19 cellular contexts compared by ENCODE assay signal in genomic region chr4:6390357-6390756, GRCh38.
DNase-seq lines count a peak whose midpoint lies in the region; ATAC-seq and TF ChIP-seq lines count a peak whose summit lies in the region.
"Had no signal": no experiment of that assay in that cellular context is flagged by ENCODE, and none has a peak within 500 bp of the region (broad histone marks: within the 10 kb centered on the region; RNA-seq: fewer than 3 reads in every experiment).

No MANE protein-coding gene starts in this region.

- no peak overlapping the region for H3K56ac ChIP-seq in IMR-90 (ENCODE audit: extremely low read depth, insufficient read depth, low read length)

- H2AK9ac ChIP-seq in IMR-90 (replicated peaks; ENCODE audit: low read depth, low read length, poor library complexity), result no peak overlapping the region

- no peak overlapping the region for H3K18ac ChIP-seq in IMR-90 (ENCODE audit: low read depth, low read length)

- no peak for TF ChIP-seq POLR2A in IMR-90 (IDR thresholded peaks at IDR 0.05; ENCODE audit: low read depth, low read length)

- no peak overlapping the region for H2BK120ac ChIP-seq in IMR-90 (ENCODE audit: low read depth, low read length)

- H3K36me3 ChIP-seq in IMR-90 (ENCODE audit: control insufficient read depth, insufficient read depth, low read length), result no peaks in the 10 kb centered on the region
- H3K36me3 ChIP-seq in ascending aorta, result no peaks in the 10 kb centered on the region
- H3K36me3 ChIP-seq: SJSA1, thyroid gland had no signal

- H2BK5ac ChIP-seq in IMR-90 (ENCODE audit: low read depth, low read length, poor library complexity, severe bottlenecking), result no peak overlapping the region

- H3K4ac ChIP-seq in IMR-90 (ENCODE audit: low read depth, low read length), result no peak overlapping the region

- H3K23ac ChIP-seq in IMR-90 (ENCODE audit: low read depth, low read length), result no peak overlapping the region

- H3K9ac ChIP-seq in IMR-90 (ENCODE audit: low read depth, low read length), result no peak overlapping the region

- H3K4me3 ChIP-seq in IMR-90 (ENCODE audit: insufficient read depth, low read depth, low read length), result no peak overlapping the region
- H3K4me3 ChIP-seq in ascending aorta, result no peak overlapping the region
- H3K4me3 ChIP-seq: SJSA1, thyroid gland had no signal

- no peaks in the 10 kb centered on the region for H3K9me3 ChIP-seq in IMR-90 (ENCODE audit: control insufficient read depth, insufficient read depth, low read length)
- H3K9me3 ChIP-seq in ascending aorta, result no peaks in the 10 kb centered on the region
- H3K9me3 ChIP-seq: SJSA1, thyroid gland had no signal

- WGBS in IMR-90 (ENCODE audit: extremely low coverage in 2 of 2, insufficient read length in 1 of 2), 2 experiments, result no CpG with 5 or more reads among the region's 18 CpGs

- H3K9me1 ChIP-seq in IMR-90 (ENCODE audit: insufficient read depth, low read length), result no peaks in the 10 kb centered on the region

- BruUV-seq in IMR-90 (replicated peaks; lab: Mats Ljungman, UMichigan), result no TSS peak

- dilution Hi-C loops in IMR-90 (cut with HindIII; ENCODE audit: low sequenced_read_pairs, unreplicated experiment), result no loop called here

- no peak for TF ChIP-seq RAD21 in IMR-90 (IDR thresholded peaks at IDR 0.05; ENCODE audit: low read length)

- CTCF ChIA-PET in IMR-90 (lab: Yijun Ruan, JAX), result no interaction called here

- no peak overlapping the region for H3K14ac ChIP-seq in IMR-90 (replicated peaks; ENCODE audit: low read depth, low read length)

- no peak overlapping the region for H4K8ac ChIP-seq in IMR-90 (ENCODE audit: low read depth in 2 of 2, low read length in 2 of 2)

- no peak for ATAC-seq in IMR-90 (ENCODE audit: low read depth)
- ATAC-seq in left lobe of liver, result peak; percentile 58
- no peak for ATAC-seq in GM19324 (IDR thresholded peaks at IDR 0.05; ENCODE audit: low FRiP score, unreplicated experiment)
- ATAC-seq: activated CD8-positive, alpha-beta T cell treated with anti-CD3 and anti-CD28 coated beads for 36 hours; activated T-cell treated with anti-CD3 and anti-CD28 coated beads, Interleukin-2, amount 50 U/mL, for 4 hours had no signal

- no peak overlapping the region for H4K91ac ChIP-seq in IMR-90 (ENCODE audit: insufficient read depth, low read depth, low read length)

- POLR2A ChIA-PET in IMR-90 (lab: Charles Lee; ENCODE audit: unreplicated experiment), result no interaction called here

- no peak overlapping the region for H4K5ac ChIP-seq in IMR-90 (ENCODE audit: low read depth, low read length)

- DNase-seq in IMR-90 (no peak), left lobe of liver (ENCODE audit: low spot score) (no peak), substantia nigra (lab: John Stamatoyannopoulos, UW) (peak in 41 of 49 donors; percentile 8 to 83 (median 58)), NCI-H2107 treated with DMSO at 0.1 percent for 48 hours (lab: John Stamatoyannopoulos, UW; ENCODE audit: unreplicated experiment) (no peak), ascending aorta (ENCODE audit: low spot score in 2 of 2) (no peak)
- DNase-seq: activated CD8-positive, alpha-beta T cell treated with anti-CD3 and anti-CD28 coated beads for 36 hours; activated naive CD4-positive, alpha-beta T cell treated with anti-CD3 and anti-CD28 coated beads, Interleukin-2, amount 50 U/mL, for 16 hours; activated T-cell treated with anti-CD3 and anti-CD28 coated beads, Interleukin-2, amount 50 U/mL, for 4 hours; endodermal cell; glutamatergic neuron; GOT3; mesendoderm; NCI-H1105; NCI-H2107; OCI-M1 had no signal

- H3K79me1 ChIP-seq in IMR-90 (ENCODE audit: low read depth in 1 of 2, low read length in 2 of 2), result no peaks in the 10 kb centered on the region

- TF ChIP-seq CTCF in IMR-90 (conservative IDR thresholded peaks at IDR 0.05; ENCODE audit: low read depth, low read length), result no peak
- no peak for TF ChIP-seq CTCF in ascending aorta (IDR thresholded peaks at IDR 0.05)

- H3K4me2 ChIP-seq in IMR-90 (ENCODE audit: low read depth, low read length), result no peak overlapping the region

- H2BK20ac ChIP-seq in IMR-90 (ENCODE audit: low read depth, low read length), result no peak overlapping the region

- H2AFZ ChIP-seq in IMR-90 (replicated peaks; ENCODE audit: low read length, poor library complexity), result peak overlapping the region; percentile 21

- no peaks in the 10 kb centered on the region for H4K20me1 ChIP-seq in IMR-90 (ENCODE audit: insufficient read depth, low read length)

- in situ Hi-C loops in IMR-90 (cut with MboI; ENCODE audit: low sequenced_read_pairs), result no loop called here

- H2AK5ac ChIP-seq in IMR-90 (ENCODE audit: low read depth, low read length), result no peak overlapping the region

- H2BK15ac ChIP-seq in IMR-90 (ENCODE audit: low read depth, low read length), result no peak overlapping the region

- intact Hi-C loops in IMR-90 (cut with micrococcal nuclease), result no loop called here
- intact Hi-C loops in ascending aorta (cut with DNase I), result no loop called here

- H3K27me3 ChIP-seq in IMR-90 (ENCODE audit: control insufficient read depth, insufficient read depth, low read length), result peaks cover 28% of the 10 kb centered on the region
- no peaks in the 10 kb centered on the region for H3K27me3 ChIP-seq in ascending aorta
- H3K27me3 ChIP-seq: thyroid gland had no signal

- H3K27ac ChIP-seq in IMR-90 (ENCODE audit: insufficient read depth, low read length), result no peak overlapping the region
- peak overlapping the region; percentile 29 for H3K27ac ChIP-seq in cingulate gyrus (ENCODE audit: low read depth, low read length)
- peak overlapping the region; percentile 17 for H3K27ac ChIP-seq in substantia nigra (ENCODE audit: low read depth, low read length, poor library complexity, severe bottlenecking)
- no peak overlapping the region for H3K27ac ChIP-seq in ascending aorta
- H3K27ac ChIP-seq: SJSA1, thyroid gland had no signal

- H3K4me1 ChIP-seq in IMR-90 (ENCODE audit: control insufficient read depth, insufficient read depth, low read length) (no peaks in the 10 kb centered on the region), ascending aorta (no peaks in the 10 kb centered on the region)
- H3K4me1 ChIP-seq: SJSA1, thyroid gland had no signal

TF ChIP-seq in IMR-90, 13 proteins besides CTCF, POLR2A, EP300 and RAD21:
- TF ChIP-seq BHLHE40 (IDR thresholded peaks at IDR 0.05; ENCODE audit: low read depth, low read length), result no peak
TF ChIP-seq in IMR-90: peak in this region for 0.

Comparison
In these comparisons a context has a peak if more than half of its experiments do, and no peak if none do; other contexts are left out.
1. DNase-seq: peak in substantia nigra (41 of 49); none in IMR-90 (single experiment), left lobe of liver (single experiment), NCI-H2107 treated with DMSO at 0.1 percent for 48 hours (single experiment) and ascending aorta (0 of 2).
2. H3K27ac ChIP-seq: peak in cingulate gyrus (single experiment) and substantia nigra (single experiment); none in IMR-90 (single experiment) and ascending aorta (0 of 2).